Comparison of ENCODE assay signal across 29 cellular contexts in genomic region chr15:59022188-59022587, GRCh38. TPM values are rescaled to one million over a fixed set of nuclear protein-coding genes. Genes with fewer than 3 reads are reported as not detected.
DNase-seq lines count a peak whose midpoint lies in the region; ATAC-seq, FAIRE-seq and TF ChIP-seq lines count a peak whose summit lies in the region.
"Had no signal": no experiment of that assay in that cellular context is flagged by ENCODE, and none has a peak within 500 bp of the region (broad histone marks: within the 10 kb centered on the region; RNA-seq: fewer than 3 reads in every experiment).

No MANE protein-coding gene starts in this region.

- DNase-seq in activated naive CD4-positive, alpha-beta T cell treated with anti-CD3 and anti-CD28 coated beads for 36 hours = no peak
- DNase-seq in GM12892 (ENCODE audit: insufficient read length) = no peak
- no peak for DNase-seq in activated B cell treated with CpG ODN at 0.5 μM for 24 hours
- DNase-seq in neural crest cell (ENCODE audit: low read depth, low spot score) = no peak
- no peak for DNase-seq in T-helper 2 cell
- no peak for DNase-seq in activated CD4-positive, alpha-beta T cell treated with anti-CD3 and anti-CD28 coated beads, Interleukin-2, amount 50 U/mL, for 48 hours
- no peak for DNase-seq in glomerular visceral epithelial cell (ENCODE audit: extremely low spot score)
- DNase-seq: 8988T, ACHN, BE2C, Calu3, DMS79 treated with DMSO at 0.1 percent for 48 hours, GF-D8, HCEC 1CT, IMR-90, KG1, MM.1S, NCI-H1092, NCI-H1417 treated with DMSO at 0.1 percent for 48 hours, NCI-H1694 treated with DMSO at 0.1 percent for 48 hours, NCI-H2081, NCI-H2227 treated with DMSO at 0.1 percent for 48 hours, NCI-H526 treated with DMSO at 0.1 percent for 48 hours, PC-9, SJCRH30 had no signal

- POLR2A ChIA-PET in activated B cell treated with CpG ODN at 0.5 μM for 24 hours (lab: Charles Lee) = no interaction called here

- TF ChIP-seq CTCF in activated B cell treated with CpG ODN at 0.5 μM for 24 hours (IDR thresholded peaks at IDR 0.05) = no peak
- no peak for TF ChIP-seq CTCF in neural crest cell (conservative IDR thresholded peaks at IDR 0.05)

- CTCF ChIA-PET in activated naive CD4-positive, alpha-beta T cell treated with anti-CD3 and anti-CD28 coated beads for 36 hours (lab: Charles Lee) = no interaction called here
- CTCF ChIA-PET in activated B cell treated with CpG ODN at 0.5 μM for 24 hours (lab: Charles Lee) = no interaction called here

- peaks cover 13% of the 10 kb centered on the region for H3K36me3 Mint-ChIP-seq in activated naive CD4-positive, alpha-beta T cell treated with anti-CD3 and anti-CD28 coated beads, Interleukin-2, amount 50 U/mL, for 24 hours
- H3K36me3 Mint-ChIP-seq in activated naive CD4-positive, alpha-beta T cell treated with anti-CD3 and anti-CD28 coated beads for 36 hours (ENCODE audit: low read depth) = peaks cover 21% of the 10 kb centered on the region
- H3K36me3 Mint-ChIP-seq in activated B cell treated with CpG ODN at 0.5 μM for 24 hours (ENCODE audit: low read depth) = peaks cover 40% of the 10 kb centered on the region
- H3K36me3 Mint-ChIP-seq in neural crest cell (ENCODE audit: low read depth) = peaks cover 9% of the 10 kb centered on the region

- ATAC-seq in activated B cell treated with CpG ODN at 0.5 μM for 24 hours (ENCODE audit: low read depth) = peak; percentile 31
- ATAC-seq: Right ventricle myocardium inferior had no signal

- H3K4me3 Mint-ChIP-seq in activated naive CD4-positive, alpha-beta T cell treated with anti-CD3 and anti-CD28 coated beads, Interleukin-2, amount 50 U/mL, for 24 hours = no peak overlapping the region
- no peak overlapping the region for H3K4me3 Mint-ChIP-seq in activated naive CD4-positive, alpha-beta T cell treated with anti-CD3 and anti-CD28 coated beads for 36 hours
- no peak overlapping the region for H3K4me3 Mint-ChIP-seq in activated B cell treated with CpG ODN at 0.5 μM for 24 hours
- H3K4me3 Mint-ChIP-seq in neural crest cell = no peak overlapping the region
- H3K4me3 Mint-ChIP-seq: CD14-positive monocyte had no signal

- H3K27ac Mint-ChIP-seq in activated naive CD4-positive, alpha-beta T cell treated with anti-CD3 and anti-CD28 coated beads, Interleukin-2, amount 50 U/mL, for 24 hours = peak overlapping the region; percentile 51
- no peak overlapping the region for H3K27ac Mint-ChIP-seq in activated naive CD4-positive, alpha-beta T cell treated with anti-CD3 and anti-CD28 coated beads for 36 hours
- H3K27ac Mint-ChIP-seq in activated B cell treated with CpG ODN at 0.5 μM for 24 hours = no peak overlapping the region
- peak overlapping the region; percentile 45 for H3K27ac Mint-ChIP-seq in neural crest cell (ENCODE audit: unreplicated experiment)

- intact Hi-C loops in activated naive CD4-positive, alpha-beta T cell treated with anti-CD3 and anti-CD28 coated beads for 36 hours (cut with micrococcal nuclease) = no loop called here
- intact Hi-C loops in activated B cell treated with CpG ODN at 0.5 μM for 24 hours (cut with micrococcal nuclease) = no loop called here

- FAIRE-seq in GM12892 (lab: Jason Lieb, UNC) = peak; percentile 21
- FAIRE-seq: H1 had no signal

- H3K9me3 Mint-ChIP-seq in activated naive CD4-positive, alpha-beta T cell treated with anti-CD3 and anti-CD28 coated beads, Interleukin-2, amount 50 U/mL, for 24 hours = no peaks in the 10 kb centered on the region
- H3K9me3 Mint-ChIP-seq in activated naive CD4-positive, alpha-beta T cell treated with anti-CD3 and anti-CD28 coated beads for 36 hours = no peaks in the 10 kb centered on the region
- H3K9me3 Mint-ChIP-seq in activated B cell treated with CpG ODN at 0.5 μM for 24 hours (no peaks in the 10 kb centered on the region), neural crest cell (no peaks in the 10 kb centered on the region)

- no peak for TF ChIP-seq POLR2A in GM12892 (IDR thresholded peaks at IDR 0.05; ENCODE audit: low read depth, low read length)

- H3K4me1 Mint-ChIP-seq in activated naive CD4-positive, alpha-beta T cell treated with anti-CD3 and anti-CD28 coated beads, Interleukin-2, amount 50 U/mL, for 24 hours = peaks cover 29% of the 10 kb centered on the region
- peaks cover 16% of the 10 kb centered on the region for H3K4me1 Mint-ChIP-seq in activated naive CD4-positive, alpha-beta T cell treated with anti-CD3 and anti-CD28 coated beads for 36 hours (ENCODE audit: low read depth)
- H3K4me1 Mint-ChIP-seq in activated B cell treated with CpG ODN at 0.5 μM for 24 hours = peaks cover 15% of the 10 kb centered on the region
- H3K4me1 Mint-ChIP-seq in neural crest cell = no peaks in the 10 kb centered on the region

- no peaks in the 10 kb centered on the region for H3K27me3 Mint-ChIP-seq in activated naive CD4-positive, alpha-beta T cell treated with anti-CD3 and anti-CD28 coated beads, Interleukin-2, amount 50 U/mL, for 24 hours
- H3K27me3 Mint-ChIP-seq in activated naive CD4-positive, alpha-beta T cell treated with anti-CD3 and anti-CD28 coated beads for 36 hours (ENCODE audit: low read depth) = no peaks in the 10 kb centered on the region
- H3K27me3 Mint-ChIP-seq in activated B cell treated with CpG ODN at 0.5 μM for 24 hours (no peaks in the 10 kb centered on the region), neural crest cell (ENCODE audit: low read depth) (no peaks in the 10 kb centered on the region)

RNA-seq across cellular contexts. Expression of gene RNF111, which starts 34.7 kb away (rescaled TPM):
- total RNA-seq in activated naive CD4-positive, alpha-beta T cell treated with anti-CD3 and anti-CD28 coated beads for 36 hours = 10 to 100 TPM; 17.8 to 19.8 TPM
- 13.4 TPM for polyA plus RNA-seq in GM12892 (2012; ENCODE audit: missing spikeins)
- total RNA-seq in activated B cell treated with CpG ODN at 0.5 μM for 24 hours (52.5 and 55.8 TPM in 2 replicates), neural crest cell (37.4 and 37.7 TPM in 2 replicates)

Comparison
In these comparisons a context has a peak if more than half of its experiments do, and no peak if none do; other contexts are left out.
1. H3K27ac Mint-ChIP-seq: peak in activated naive CD4-positive, alpha-beta T cell treated with anti-CD3 and anti-CD28 coated beads, Interleukin-2, amount 50 U/mL, for 24 hours (single experiment) and neural crest cell (single experiment); none in activated naive CD4-positive, alpha-beta T cell treated with anti-CD3 and anti-CD28 coated beads for 36 hours (single experiment) and activated B cell treated with CpG ODN at 0.5 μM for 24 hours (single experiment).